16 cellular contexts compared by ENCODE assay signal in the genomic region with DNA sequence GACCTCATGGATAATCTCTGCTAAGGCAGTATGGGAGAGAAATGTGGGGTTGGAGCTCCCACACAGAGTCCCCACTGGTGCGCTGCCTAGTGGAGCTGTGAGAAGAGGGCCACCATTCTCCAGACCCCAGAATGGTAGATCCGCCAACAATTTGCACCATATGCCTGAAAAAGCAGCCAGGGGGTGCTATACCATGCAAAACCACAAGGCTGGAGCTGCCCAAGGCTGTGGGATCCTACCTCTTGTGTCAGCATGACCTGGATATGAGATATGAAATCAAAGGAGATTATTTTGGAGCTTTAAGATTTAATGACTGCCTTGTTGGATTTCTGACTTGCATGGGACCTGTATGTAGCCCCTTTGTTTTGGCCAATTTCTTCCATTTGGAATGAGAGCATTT. TPM values are rescaled to one million over a fixed set of nuclear protein-coding genes. Genes with fewer than 3 reads are reported as not detected.
"Had no signal": no experiment of that assay in that cellular context is flagged by ENCODE, and none has a peak within 500 bp of the region (broad histone marks: within the 10 kb centered on the region; RNA-seq: fewer than 3 reads in every experiment).

No MANE protein-coding gene starts in this region.

- H3K4me3 Mint-ChIP-seq: activated naive CD8-positive, alpha-beta T cell treated with anti-CD3 and anti-CD28 coated beads for 36 hours; dendritic cell treated with granulocyte-macrophage colony-stimulating factor and Interleukin-4, amounts not matched to agents 40 ng/mL and 50 ng/mL, for 4 days; neural progenitor cell; stimulated activated naive CD8-positive, alpha-beta T cell treated with anti-CD3 and anti-CD28 coated beads, Interleukin-15, Interleukin-2, amounts not matched to agents 100 ng/mL and 50 ng/mL, for 24 hours; type B pancreatic cell had no signal

- H3K4me3 ChIP-seq: neural progenitor cell, pancreas, sigmoid colon, spleen, suprapubic skin had no signal

- DNase-seq: activated CD8-positive, alpha-beta memory T cell treated with anti-CD3 and anti-CD28 coated beads for 24 hours; activated gamma-delta T cell treated with Interleukin-2 at 50 U/mL for 16 hours; activated naive CD8-positive, alpha-beta T cell treated with anti-CD3 and anti-CD28 coated beads for 36 hours; brain microvascular endothelial cell; effector memory CD4-positive, alpha-beta T cell; pancreas; sigmoid colon; spleen had no signal

- H3K4me1 Mint-ChIP-seq: activated naive CD8-positive, alpha-beta T cell treated with anti-CD3 and anti-CD28 coated beads for 36 hours; neural progenitor cell had no signal

- H3K4me1 ChIP-seq: neural progenitor cell, pancreas, sigmoid colon, spleen, suprapubic skin had no signal

- H3K9ac ChIP-seq: neural progenitor cell had no signal

- H3K9me3 ChIP-seq: pancreas, suprapubic skin had no signal

- H3K36me3 ChIP-seq: brain microvascular endothelial cell, neural progenitor cell, pancreas, sigmoid colon, spleen, suprapubic skin had no signal

- H3K27ac Mint-ChIP-seq: activated naive CD8-positive, alpha-beta T cell treated with anti-CD3 and anti-CD28 coated beads for 36 hours; dendritic cell treated with granulocyte-macrophage colony-stimulating factor and Interleukin-4, amounts not matched to agents 40 ng/mL and 50 ng/mL, for 4 days; neural progenitor cell; stimulated activated naive CD8-positive, alpha-beta T cell treated with anti-CD3 and anti-CD28 coated beads, Interleukin-15, Interleukin-2, amounts not matched to agents 100 ng/mL and 50 ng/mL, for 24 hours; type B pancreatic cell had no signal

- H2AFZ ChIP-seq: neural progenitor cell had no signal

- H3K4me2 ChIP-seq: neural progenitor cell had no signal

- H3K27me3 ChIP-seq: pancreas, sigmoid colon, spleen, suprapubic skin had no signal

- H3K27ac ChIP-seq: brain microvascular endothelial cell, epithelial cell of prostate, neural progenitor cell, pancreas, sigmoid colon, spleen, suprapubic skin had no signal

- ATAC-seq: pancreas had no signal

- H3K36me3 Mint-ChIP-seq: neural progenitor cell, type B pancreatic cell had no signal

RNA-seq across cellular contexts. Expression of a gene that starts 51.0 kb away (rescaled TPM):
- total RNA-seq: activated naive CD8-positive, alpha-beta T cell treated with anti-CD3 and anti-CD28 coated beads for 36 hours; lung microvascular endothelial cell; T-helper 1 cell treated with Interleukin-12 subunit alpha and Interleukin-12 subunit beta and Interleukin-4 antibody, amounts not matched to agents 30 ng/mL and 1 ng/mL, for 36 hours had no signal
